1 cellular context compared by ENCODE assay signal in genomic region chr11:17208257-17208999, GRCh38.
TF ChIP-seq lines count a peak whose summit lies in the region.

No MANE protein-coding gene starts in this region.

TF ChIP-seq in HepG2, 621 proteins besides CTCF, POLR2A, EP300 and RAD21 (continued from another document and continues in another):
- TF ChIP-seq, protein P1, sequence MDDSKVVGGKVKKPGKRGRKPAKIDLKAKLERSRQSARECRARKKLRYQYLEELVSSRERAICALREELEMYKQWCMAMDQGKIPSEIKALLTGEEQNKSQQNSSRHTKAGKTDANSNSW (CRISPR knock-in tag; IDR thresholded peaks at IDR 0.05; ENCODE audit: borderline replicate concordance), result 0 out of 2 replicates have a peak, but pooled peaks have one; percentile 31
- TF ChIP-seq HIVEP1 (CRISPR knock-in tag; IDR thresholded peaks at IDR 0.05) (0 out of 2 replicates have a peak, but pooled peaks have one; percentile 4), LCORL (IDR thresholded peaks at IDR 0.05) (no peak), LCORL (CRISPR knock-in tag; IDR thresholded peaks at IDR 0.05) (no peak), BRCA1 (CRISPR knock-in tag; IDR thresholded peaks at IDR 0.05) (0 out of 2 replicates have a peak, but pooled peaks have one; percentile 6), TCF7 (IDR thresholded peaks at IDR 0.05; ENCODE audit: low read depth) (peak; percentile 77), ZFY (CRISPR knock-in tag; IDR thresholded peaks at IDR 0.05) (peak; percentile 53; the same call in 1 of the 2 replicates), ZNF550 (CRISPR knock-in tag; IDR thresholded peaks at IDR 0.05; ENCODE audit: borderline replicate concordance) (no peak), TBX3 (IDR thresholded peaks at IDR 0.05; ENCODE audit: borderline replicate concordance) (peak; percentile 17; the same call in 1 of the 2 replicates), ZNF607 (CRISPR knock-in tag; IDR thresholded peaks at IDR 0.05; ENCODE audit: borderline replicate concordance) (peak; percentile 6; the same call in 1 of the 2 replicates), ZNF549 (CRISPR knock-in tag; IDR thresholded peaks at IDR 0.05) (no peak), PLSCR1 (CRISPR knock-in tag; IDR thresholded peaks at IDR 0.05; ENCODE audit: borderline replicate concordance) (0 out of 2 replicates have a peak, but pooled peaks have one; percentile 62), ZNF564 (CRISPR knock-in tag; IDR thresholded peaks at IDR 0.05) (peak; percentile 27), SSRP1 (CRISPR knock-in tag; IDR thresholded peaks at IDR 0.05) (no peak), HMG20B (CRISPR knock-in tag; conservative IDR thresholded peaks at IDR 0.05) (no peak), SOX6 (IDR thresholded peaks at IDR 0.05) (no peak), SOX6 (CRISPR knock-in tag; IDR thresholded peaks at IDR 0.05) (peak; percentile 21), ZNF839 (CRISPR knock-in tag; IDR thresholded peaks at IDR 0.05; ENCODE audit: borderline replicate concordance) (no peak), RARG (CRISPR knock-in tag; IDR thresholded peaks at IDR 0.05; ENCODE audit: low read depth) (0 out of 2 replicates have a peak, but pooled peaks have one; percentile 11), ZNF790 (CRISPR knock-in tag; IDR thresholded peaks at IDR 0.05; ENCODE audit: borderline replicate concordance) (0 out of 2 replicates have a peak, but pooled peaks have one; percentile 27), RXRA (CRISPR knock-in tag; IDR thresholded peaks at IDR 0.05) (no peak), TEAD2 (CRISPR knock-in tag; IDR thresholded peaks at IDR 0.05) (no peak), PAX8 (CRISPR knock-in tag; IDR thresholded peaks at IDR 0.05; ENCODE audit: borderline replicate concordance) (0 out of 2 replicates have a peak, but pooled peaks have one; percentile 6), SETDB1 (CRISPR knock-in tag; IDR thresholded peaks at IDR 0.05; ENCODE audit: borderline replicate concordance) (no peak), ZNF816 (CRISPR knock-in tag; IDR thresholded peaks at IDR 0.05; ENCODE audit: borderline replicate concordance) (peak; percentile 42; the same call in 1 of the 2 replicates), PHF5A (CRISPR knock-in tag; IDR thresholded peaks at IDR 0.05; ENCODE audit: low read depth, unreplicated experiment) (peak; percentile 12), ZNF543 (CRISPR knock-in tag; IDR thresholded peaks at IDR 0.05) (no peak; the same call in 1 of the 2 replicates), GTF3A (CRISPR knock-in tag; conservative IDR thresholded peaks at IDR 0.05) (no peak), ZNF557 (CRISPR knock-in tag; IDR thresholded peaks at IDR 0.05) (peak; percentile 37; the same call in 1 of the 2 replicates), ESRRA (CRISPR knock-in tag; IDR thresholded peaks at IDR 0.05; ENCODE audit: low read depth) (peak; percentile 44; the same call in 1 of the 2 replicates), ZNF446 (CRISPR knock-in tag; IDR thresholded peaks at IDR 0.05) (peak; percentile 52; the same call in 1 of the 2 replicates), MLXIP (CRISPR knock-in tag; IDR thresholded peaks at IDR 0.05; ENCODE audit: borderline replicate concordance) (no peak), ZNF891 (CRISPR knock-in tag; IDR thresholded peaks at IDR 0.05) (no peak), MAFF (IDR thresholded peaks at IDR 0.05; ENCODE audit: low read depth, low read length) (no peak), PHF21A (CRISPR knock-in tag; IDR thresholded peaks at IDR 0.05) (peak; percentile 61; the same call in 1 of the 2 replicates), PTBP1 (IDR thresholded peaks at IDR 0.05; ENCODE audit: low read depth, low read length, poor library complexity, severe bottlenecking) (no peak), ZNF382 (CRISPR knock-in tag; IDR thresholded peaks at IDR 0.05; ENCODE audit: borderline replicate concordance) (no peak), ARID4A (CRISPR knock-in tag; IDR thresholded peaks at IDR 0.05; ENCODE audit: borderline replicate concordance) (peak; percentile 11; the same call in 1 of the 2 replicates)
- TF ChIP-seq, protein P2, sequence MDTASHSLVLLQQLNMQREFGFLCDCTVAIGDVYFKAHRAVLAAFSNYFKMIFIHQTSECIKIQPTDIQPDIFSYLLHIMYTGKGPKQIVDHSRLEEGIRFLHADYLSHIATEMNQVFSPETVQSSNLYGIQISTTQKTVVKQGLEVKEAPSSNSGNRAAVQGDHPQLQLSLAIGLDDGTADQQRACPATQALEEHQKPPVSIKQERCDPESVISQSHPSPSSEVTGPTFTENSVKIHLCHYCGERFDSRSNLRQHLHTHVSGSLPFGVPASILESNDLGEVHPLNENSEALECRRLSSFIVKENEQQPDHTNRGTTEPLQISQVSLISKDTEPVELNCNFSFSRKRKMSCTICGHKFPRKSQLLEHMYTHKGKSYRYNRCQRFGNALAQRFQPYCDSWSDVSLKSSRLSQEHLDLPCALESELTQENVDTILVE (CRISPR knock-in tag; IDR thresholded peaks at IDR 0.05), result no peak
- TF ChIP-seq, protein P3, sequence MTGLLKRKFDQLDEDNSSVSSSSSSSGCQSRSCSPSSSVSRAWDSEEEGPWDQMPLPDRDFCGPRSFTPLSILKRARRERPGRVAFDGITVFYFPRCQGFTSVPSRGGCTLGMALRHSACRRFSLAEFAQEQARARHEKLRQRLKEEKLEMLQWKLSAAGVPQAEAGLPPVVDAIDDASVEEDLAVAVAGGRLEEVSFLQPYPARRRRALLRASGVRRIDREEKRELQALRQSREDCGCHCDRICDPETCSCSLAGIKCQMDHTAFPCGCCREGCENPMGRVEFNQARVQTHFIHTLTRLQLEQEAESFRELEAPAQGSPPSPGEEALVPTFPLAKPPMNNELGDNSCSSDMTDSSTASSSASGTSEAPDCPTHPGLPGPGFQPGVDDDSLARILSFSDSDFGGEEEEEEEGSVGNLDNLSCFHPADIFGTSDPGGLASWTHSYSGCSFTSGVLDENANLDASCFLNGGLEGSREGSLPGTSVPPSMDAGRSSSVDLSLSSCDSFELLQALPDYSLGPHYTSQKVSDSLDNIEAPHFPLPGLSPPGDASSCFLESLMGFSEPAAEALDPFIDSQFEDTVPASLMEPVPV (CRISPR knock-in tag; IDR thresholded peaks at IDR 0.05), result 0 out of 2 replicates have a peak, but pooled peaks have one; percentile 6
- TF ChIP-seq, protein P4, sequence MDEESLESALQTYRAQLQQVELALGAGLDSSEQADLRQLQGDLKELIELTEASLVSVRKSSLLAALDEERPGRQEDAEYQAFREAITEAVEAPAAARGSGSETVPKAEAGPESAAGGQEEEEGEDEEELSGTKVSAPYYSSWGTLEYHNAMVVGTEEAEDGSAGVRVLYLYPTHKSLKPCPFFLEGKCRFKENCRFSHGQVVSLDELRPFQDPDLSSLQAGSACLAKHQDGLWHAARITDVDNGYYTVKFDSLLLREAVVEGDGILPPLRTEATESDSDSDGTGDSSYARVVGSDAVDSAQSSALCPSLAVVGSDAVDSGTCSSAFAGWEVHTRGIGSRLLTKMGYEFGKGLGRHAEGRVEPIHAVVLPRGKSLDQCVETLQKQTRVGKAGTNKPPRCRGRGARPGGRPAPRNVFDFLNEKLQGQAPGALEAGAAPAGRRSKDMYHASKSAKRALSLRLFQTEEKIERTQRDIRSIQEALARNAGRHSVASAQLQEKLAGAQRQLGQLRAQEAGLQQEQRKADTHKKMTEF (CRISPR knock-in tag; IDR thresholded peaks at IDR 0.05), result peak; percentile 35; the same call in 1 of the 2 replicates
- TF ChIP-seq, protein P5, sequence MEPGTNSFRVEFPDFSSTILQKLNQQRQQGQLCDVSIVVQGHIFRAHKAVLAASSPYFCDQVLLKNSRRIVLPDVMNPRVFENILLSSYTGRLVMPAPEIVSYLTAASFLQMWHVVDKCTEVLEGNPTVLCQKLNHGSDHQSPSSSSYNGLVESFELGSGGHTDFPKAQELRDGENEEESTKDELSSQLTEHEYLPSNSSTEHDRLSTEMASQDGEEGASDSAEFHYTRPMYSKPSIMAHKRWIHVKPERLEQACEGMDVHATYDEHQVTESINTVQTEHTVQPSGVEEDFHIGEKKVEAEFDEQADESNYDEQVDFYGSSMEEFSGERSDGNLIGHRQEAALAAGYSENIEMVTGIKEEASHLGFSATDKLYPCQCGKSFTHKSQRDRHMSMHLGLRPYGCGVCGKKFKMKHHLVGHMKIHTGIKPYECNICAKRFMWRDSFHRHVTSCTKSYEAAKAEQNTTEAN (CRISPR knock-in tag; conservative IDR thresholded peaks at IDR 0.05), result 0 out of 2 replicates have a peak, but pooled peaks have one; percentile 9
- TF ChIP-seq, protein P6, sequence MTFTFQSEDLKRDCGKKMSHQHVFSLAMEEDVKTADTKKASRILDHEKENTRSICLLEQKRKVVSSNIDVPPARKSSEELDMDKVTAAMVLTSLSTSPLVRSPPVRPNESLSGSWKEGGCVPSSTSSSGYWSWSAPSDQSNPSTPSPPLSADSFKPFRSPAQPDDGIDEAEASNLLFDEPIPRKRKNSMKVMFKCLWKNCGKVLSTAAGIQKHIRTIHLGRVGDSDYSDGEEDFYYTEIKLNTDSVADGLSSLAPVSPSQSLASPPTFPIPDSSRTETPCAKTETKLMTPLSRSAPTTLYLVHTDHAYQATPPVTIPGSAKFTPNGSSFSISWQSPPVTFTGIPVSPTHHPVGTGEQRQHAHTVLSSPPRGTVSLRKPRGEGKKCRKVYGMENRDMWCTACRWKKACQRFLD (CRISPR knock-in tag; IDR thresholded peaks at IDR 0.05; ENCODE audit: borderline replicate concordance), result no peak
